Comparison of ENCODE assay signal across 11 cellular contexts in genomic region chr13:73428137-73428536, GRCh38.
DNase-seq lines count a peak whose midpoint lies in the region; ATAC-seq lines count a peak whose summit lies in the region.
"Had no signal": no experiment of that assay in that cellular context is flagged by ENCODE, and none has a peak within 500 bp of the region (broad histone marks: within the 10 kb centered on the region; RNA-seq: fewer than 3 reads in every experiment).

No MANE protein-coding gene starts in this region.

- no peak overlapping the region for H3K23ac ChIP-seq in trophoblast cell (ENCODE audit: low read length)

- H3K4me3 ChIP-seq in trophoblast cell (ENCODE audit: low read depth, low read length): no peak overlapping the region

- no peak overlapping the region for H4K91ac ChIP-seq in trophoblast cell (ENCODE audit: low read depth, low read length)

- H3K36me3 ChIP-seq in trophoblast cell (ENCODE audit: control insufficient read depth in 1 of 2, insufficient read depth in 2 of 2, low read length in 2 of 2): no peaks in the 10 kb centered on the region

- no peaks in the 10 kb centered on the region for H3K79me2 ChIP-seq in trophoblast cell (ENCODE audit: control insufficient read depth, insufficient read depth, low read length, poor library complexity)

- peaks cover 0 to 7% of the 10 kb centered on the region in 2 experiments for H3K4me1 ChIP-seq in trophoblast cell (ENCODE audit: control insufficient read depth in 1 of 2, insufficient read depth in 2 of 2, low read length in 2 of 2)

- no peaks in the 10 kb centered on the region for H3K79me1 ChIP-seq in trophoblast cell (ENCODE audit: low read length)

- H4K8ac ChIP-seq in trophoblast cell (ENCODE audit: low read depth, low read length): no peak overlapping the region

- H3K9me3 ChIP-seq in trophoblast cell (ENCODE audit: insufficient read depth, low read depth, low read length): no peaks in the 10 kb centered on the region

- H2AFZ ChIP-seq in trophoblast cell (ENCODE audit: insufficient read depth, low read length, poor library complexity): no peak overlapping the region

- no peak overlapping the region for H2BK120ac ChIP-seq in trophoblast cell (ENCODE audit: insufficient read depth, low read length, poor library complexity)

- DNase-seq in COLO829 (ENCODE audit: low spot score) (peak; percentile 92), NCI-H226 (peak; percentile 16), trophoblast cell (peak; percentile 47 to 74), UCSD-AML1 (lab: John Stamatoyannopoulos, UW; ENCODE audit: unreplicated experiment) (no peak), NCI-H146 (lab: John Stamatoyannopoulos, UW) (no peak)
- no peak for DNase-seq in stimulated activated naive CD4-positive, alpha-beta T cell (lab: John Stamatoyannopoulos, UW)
- DNase-seq: activated naive CD4-positive, alpha-beta T cell treated with anti-CD3 and anti-CD28 coated beads, Interleukin-2, amount 10 ng/mL, durations not matched to agents 7 days and 5 days; effector CD8-positive, alpha-beta T cell; KG1 had no signal

- H3K27ac ChIP-seq in trophoblast cell (ENCODE audit: low read depth, low read length): no peak overlapping the region

- H2AK5ac ChIP-seq in trophoblast cell (ENCODE audit: low read length): no peak overlapping the region

- peak; percentile 81 for ATAC-seq in esophagus mucosa
- ATAC-seq in GM18520 (IDR thresholded peaks at IDR 0.05; ENCODE audit: unreplicated experiment): no peak

- H3K9ac ChIP-seq in trophoblast cell (ENCODE audit: low read length): no peak overlapping the region

- no peak overlapping the region for H3K18ac ChIP-seq in trophoblast cell (ENCODE audit: low read length)

- H3K14ac ChIP-seq in trophoblast cell (ENCODE audit: low read length): no peak overlapping the region

- H3K4ac ChIP-seq in trophoblast cell (ENCODE audit: low read depth, low read length): no peak overlapping the region

- no peak overlapping the region for H2BK12ac ChIP-seq in trophoblast cell (ENCODE audit: low read length)

- H3K4me2 ChIP-seq in trophoblast cell (ENCODE audit: low read length): no peak overlapping the region

- H3K27me3 ChIP-seq in trophoblast cell (ENCODE audit: insufficient read depth, low read length): no peaks in the 10 kb centered on the region

- H2BK5ac ChIP-seq in trophoblast cell (ENCODE audit: low read depth, low read length, poor library complexity): no peak overlapping the region

- no CpG with 5 or more reads among the region's 3 CpGs for WGBS in trophoblast cell (ENCODE audit: extremely low coverage, insufficient coverage, insufficient read length)

- no peak overlapping the region for H4K12ac ChIP-seq in trophoblast cell (ENCODE audit: low read depth, low read length)

Comparison
In these comparisons a context has a peak if more than half of its experiments do, and no peak if none do; other contexts are left out.
1. DNase-seq: peak in COLO829 (single experiment), NCI-H226 (single experiment) and trophoblast cell (2 of 2); none in UCSD-AML1 (single experiment), NCI-H146 (single experiment) and stimulated activated naive CD4-positive, alpha-beta T cell (0 of 6).